1 cellular context compared by ENCODE assay signal in the genomic region with DNA sequence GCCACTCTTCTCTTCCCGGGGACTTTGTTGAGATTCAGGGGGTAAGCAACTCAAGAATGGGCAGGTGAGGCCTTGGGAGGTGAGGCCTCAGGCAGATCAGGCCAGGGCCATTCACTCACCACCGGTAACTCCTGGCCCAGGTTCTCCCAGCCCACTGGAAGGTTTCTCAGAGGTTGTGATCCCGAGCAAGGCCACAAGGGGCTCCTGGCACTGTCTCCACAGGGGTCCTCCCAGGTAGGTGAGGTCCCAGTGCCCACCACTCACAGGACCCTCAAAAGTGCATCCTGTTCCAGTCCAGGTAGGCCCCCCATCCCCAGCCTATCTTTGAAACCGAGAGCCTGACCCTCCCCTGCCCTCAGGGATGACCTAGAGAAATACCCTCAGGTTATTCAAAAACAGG.
TF ChIP-seq lines count a peak whose summit lies in the region.

No MANE protein-coding gene starts in this region.

TF ChIP-seq in H1, 55 proteins besides CTCF, POLR2A, EP300 and RAD21:
- TF ChIP-seq SP1 (IDR thresholded peaks at IDR 0.05; ENCODE audit: low read depth, low read length) = no peak
- no peak for TF ChIP-seq TCF12 (IDR thresholded peaks at IDR 0.05; ENCODE audit: low read depth, low read length)
- TF ChIP-seq SIRT6 (IDR thresholded peaks at IDR 0.05; ENCODE audit: low read length) = no peak
- no peak for TF ChIP-seq CTBP2 (IDR thresholded peaks at IDR 0.05; ENCODE audit: borderline replicate concordance, insufficient read depth, insufficient read length, low read length)
- TF ChIP-seq ZNF274 (IDR thresholded peaks at IDR 0.05; ENCODE audit: borderline replicate concordance, extremely low read depth, low read length) = no peak
- TF ChIP-seq MAX (IDR thresholded peaks at IDR 0.05) = no peak
- no peak for TF ChIP-seq MAFK (IDR thresholded peaks at IDR 0.05; ENCODE audit: low read depth, low read length)
- no peak for TF ChIP-seq EGR1 (IDR thresholded peaks at IDR 0.05; ENCODE audit: borderline replicate concordance, low read depth, low read length)
- TF ChIP-seq ATF2 (IDR thresholded peaks at IDR 0.05; ENCODE audit: low read length) = no peak
- no peak for TF ChIP-seq TAF1 (IDR thresholded peaks at IDR 0.05; ENCODE audit: low read depth, low read length)
- no peak for TF ChIP-seq CREB1 (IDR thresholded peaks at IDR 0.05)
- TF ChIP-seq GABPA (IDR thresholded peaks at IDR 0.05; ENCODE audit: borderline replicate concordance, insufficient read depth, low read length) = no peak
- no peak for TF ChIP-seq ASH2L (IDR thresholded peaks at IDR 0.05; ENCODE audit: low read length)
- no peak for TF ChIP-seq SRF (IDR thresholded peaks at IDR 0.05; ENCODE audit: low read depth, low read length)
- TF ChIP-seq BCL11A (IDR thresholded peaks at IDR 0.05; ENCODE audit: low read depth in 2 of 2, low read length in 2 of 2) = no peak
- TF ChIP-seq CHD1 (IDR thresholded peaks at IDR 0.05; ENCODE audit: low read depth, low read length) = no peak
- no peak for TF ChIP-seq KDM5A (IDR thresholded peaks at IDR 0.05; ENCODE audit: low read length)
- no peak for TF ChIP-seq SP2 (IDR thresholded peaks at IDR 0.05; ENCODE audit: low read length)
